ENCODE assay signal across 13 cellular contexts in the genomic region with DNA sequence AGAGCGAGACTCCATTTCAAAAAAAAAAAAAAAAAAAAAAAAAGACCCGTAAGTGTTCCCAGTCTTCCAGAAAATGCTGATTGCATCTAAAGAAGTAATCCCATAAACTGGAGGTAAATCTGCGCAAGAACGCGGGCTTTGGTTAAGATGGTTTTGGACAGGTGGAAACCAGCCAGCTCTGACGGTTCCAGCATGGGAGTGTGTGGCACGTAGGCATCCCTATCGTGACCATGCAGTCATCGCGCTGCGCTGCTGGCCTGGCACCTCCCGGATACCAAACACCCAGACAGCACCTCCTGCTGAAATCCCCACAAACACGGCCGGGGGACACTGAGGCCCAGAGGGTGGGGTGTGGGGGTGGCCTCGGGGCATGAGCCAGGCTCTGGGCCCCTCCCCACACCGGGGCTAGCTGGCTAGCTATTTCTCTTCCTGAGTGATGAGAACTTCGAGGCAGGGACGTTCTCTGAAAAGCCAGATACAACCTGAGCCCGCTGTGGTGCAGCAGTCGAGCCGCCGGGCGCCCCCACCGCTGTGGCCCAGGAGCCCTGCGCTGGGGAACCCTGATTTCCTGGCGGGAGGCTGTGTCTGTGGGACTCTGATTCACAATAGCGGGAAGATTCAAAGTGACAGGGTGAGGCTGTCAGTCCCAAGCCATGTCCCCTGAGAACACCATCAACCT. TPM values are rescaled to one million over a fixed set of nuclear protein-coding genes. Genes with fewer than 3 reads are reported as not detected.
DNase-seq lines count a peak whose midpoint lies in the region; ATAC-seq and TF ChIP-seq lines count a peak whose summit lies in the region.
"Had no signal": no experiment of that assay in that cellular context is flagged by ENCODE, and none has a peak within 500 bp of the region (broad histone marks: within the 10 kb centered on the region; RNA-seq: fewer than 3 reads in every experiment).

No MANE protein-coding gene starts in this region.

- POLR2A ChIA-PET in activated CD8-positive, alpha-beta T cell treated with anti-CD3 and anti-CD28 coated beads, Interleukin-2, amount 10 ng/mL, durations not matched to agents 7 days and 5 days (lab: Charles Lee), result interaction anchor here (0.8 kb wide), 1 partner anchor 44 kb away, joined by 3 read pairs; no protein-coding TSS in a partner anchor

- H3K9me3 ChIP-seq in neural cell (ENCODE audit: low read length), result no peaks in the 10 kb centered on the region
- H3K9me3 ChIP-seq: gastroesophageal sphincter, right lobe of liver had no signal

- H3K9me2 ChIP-seq in GM23338 (ENCODE audit: insufficient read depth) (0 out of 2 replicates have a peak, but pooled peaks cover 7% of the 10 kb centered on the region), neural cell (ENCODE audit: insufficient read depth, low read length) (no peaks in the 10 kb centered on the region)

- no peaks in the 10 kb centered on the region for H3K79me2 ChIP-seq in GM23338 (replicated peaks; ENCODE audit: insufficient read depth)
- no peaks in the 10 kb centered on the region for H3K79me2 ChIP-seq in neural cell (replicated peaks; ENCODE audit: insufficient read depth, low read length)

- H3K4me2 ChIP-seq in GM23338 (no peak overlapping the region), neural cell (ENCODE audit: low read length) (no peak overlapping the region)

- peaks cover 5% of the 10 kb centered on the region; the same call in 1 of the 3 replicates for H3K36me3 Mint-ChIP-seq in GM23338 (ENCODE audit: low read depth)
- H3K36me3 Mint-ChIP-seq in activated CD8-positive, alpha-beta T cell treated with anti-CD3 and anti-CD28 coated beads, Interleukin-2, amount 10 ng/mL, durations not matched to agents 7 days and 5 days (ENCODE audit: low read depth), result no peaks in the 10 kb centered on the region
- no peaks in the 10 kb centered on the region for H3K36me3 Mint-ChIP-seq in activated naive CD8-positive, alpha-beta T cell treated with anti-CD3 and anti-CD28 coated beads, Interleukin-2, amount 50 U/mL, for 24 hours (ENCODE audit: low read depth)

- no peak for TF ChIP-seq RAD21 in neural cell (conservative IDR thresholded peaks at IDR 0.05)

- no peaks in the 10 kb centered on the region for H3K36me3 ChIP-seq in GM23338 (ENCODE audit: insufficient read depth)
- no peaks in the 10 kb centered on the region for H3K36me3 ChIP-seq in neural cell (ENCODE audit: insufficient read depth, low read length)
- H3K36me3 ChIP-seq: gastroesophageal sphincter, right lobe of liver had no signal

- H3K27ac Mint-ChIP-seq in GM23338, result peak overlapping the region; percentile 53; the same call in 1 of the 2 replicates
- H3K27ac Mint-ChIP-seq in activated CD8-positive, alpha-beta T cell treated with anti-CD3 and anti-CD28 coated beads, Interleukin-2, amount 10 ng/mL, durations not matched to agents 7 days and 5 days, result no peak overlapping the region
- H3K27ac Mint-ChIP-seq in activated naive CD8-positive, alpha-beta T cell treated with anti-CD3 and anti-CD28 coated beads, Interleukin-2, amount 50 U/mL, for 24 hours, result no peak overlapping the region
- H3K27ac Mint-ChIP-seq: activated CD4-positive, alpha-beta memory T cell treated with anti-CD3 and anti-CD28 coated beads, Interleukin-2, amount 10 ng/mL, durations not matched to agents 7 days and 5 days; activated T-helper 17 cell treated with anti-CD3 and anti-CD28 coated beads, Interleukin-2, amount 50 U/mL, for 72 hours had no signal

- ATAC-seq in GM23338 (peak; percentile 33), GM21423 (IDR thresholded peaks at IDR 0.05; ENCODE audit: unreplicated experiment) (no peak), GM18517 (IDR thresholded peaks at IDR 0.05; ENCODE audit: unreplicated experiment) (no peak)
- peak; percentile 42 for ATAC-seq in activated CD8-positive, alpha-beta T cell treated with anti-CD3 and anti-CD28 coated beads, Interleukin-2, amount 10 ng/mL, durations not matched to agents 7 days and 5 days
- no peak for ATAC-seq in activated naive CD8-positive, alpha-beta T cell treated with anti-CD3 and anti-CD28 coated beads, Interleukin-2, amount 50 U/mL, for 24 hours
- ATAC-seq: activated T-helper 17 cell treated with anti-CD3 and anti-CD28 coated beads, Interleukin-2, amount 50 U/mL, for 72 hours; gastroesophageal sphincter had no signal

- TF ChIP-seq EP300 in neural cell (conservative IDR thresholded peaks at IDR 0.05; ENCODE audit: poor library complexity, severe bottlenecking), result no peak

- no peak overlapping the region for H3K9ac ChIP-seq in neural cell (ENCODE audit: low read length)

- DNase-seq in NCI-H1417 (lab: John Stamatoyannopoulos, UW), result peak in 2 of 3 experiments; percentile 5 to 21
- no peak for DNase-seq in NCI-H1417 treated with DMSO at 0.1 percent for 48 hours (lab: John Stamatoyannopoulos, UW)
- no peak for DNase-seq in GM23338 (ENCODE audit: low spot score)
- peak; percentile 33 for DNase-seq in activated CD8-positive, alpha-beta T cell treated with anti-CD3 and anti-CD28 coated beads, Interleukin-2, amount 10 ng/mL, durations not matched to agents 7 days and 5 days
- DNase-seq in activated naive CD8-positive, alpha-beta T cell treated with anti-CD3 and anti-CD28 coated beads, Interleukin-2, amount 50 U/mL, for 24 hours, result no peak
- DNase-seq: activated CD4-positive, alpha-beta memory T cell treated with anti-CD3 and anti-CD28 coated beads, Interleukin-2, amount 10 ng/mL, durations not matched to agents 7 days and 5 days; NCI-H1436 treated with DMSO at 0.1 percent for 48 hours; right lobe of liver had no signal

- no peak overlapping the region for H2AFZ ChIP-seq in GM23338
- no peak overlapping the region for H2AFZ ChIP-seq in neural cell (ENCODE audit: low read depth, low read length)

- peaks cover 18% of the 10 kb centered on the region for H3K4me1 ChIP-seq in GM23338 (ENCODE audit: insufficient read depth)

- H3K27ac ChIP-seq in GM23338 (ENCODE audit: low read depth) (0 out of 2 replicates have a peak overlapping the region, but pooled peaks have one; percentile 26), neural cell (ENCODE audit: low read length) (no peak overlapping the region)
- H3K27ac ChIP-seq: gastroesophageal sphincter, right lobe of liver had no signal

- H3F3A ChIP-seq in GM23338 (replicated peaks; ENCODE audit: low read depth) (peaks cover 28% of the 10 kb centered on the region), neural cell (ENCODE audit: insufficient read depth, low read length, poor library complexity, severe bottlenecking) (no peaks in the 10 kb centered on the region)

- H4K20me1 ChIP-seq in GM23338 (replicated peaks; ENCODE audit: insufficient read depth) (no peaks in the 10 kb centered on the region), neural cell (ENCODE audit: insufficient read depth) (no peaks in the 10 kb centered on the region)

- H3K9me3 Mint-ChIP-seq in GM23338, result no peaks in the 10 kb centered on the region
- no peaks in the 10 kb centered on the region for H3K9me3 Mint-ChIP-seq in activated CD8-positive, alpha-beta T cell treated with anti-CD3 and anti-CD28 coated beads, Interleukin-2, amount 10 ng/mL, durations not matched to agents 7 days and 5 days (ENCODE audit: insufficient read depth)
- no peaks in the 10 kb centered on the region for H3K9me3 Mint-ChIP-seq in activated naive CD8-positive, alpha-beta T cell treated with anti-CD3 and anti-CD28 coated beads, Interleukin-2, amount 50 U/mL, for 24 hours
- H3K9me3 Mint-ChIP-seq: activated CD4-positive, alpha-beta memory T cell treated with anti-CD3 and anti-CD28 coated beads, Interleukin-2, amount 10 ng/mL, durations not matched to agents 7 days and 5 days; activated T-helper 17 cell treated with anti-CD3 and anti-CD28 coated beads, Interleukin-2, amount 50 U/mL, for 72 hours had no signal

- peaks cover 25% of the 10 kb centered on the region for H3K4me1 Mint-ChIP-seq in GM23338
- peaks cover 9% of the 10 kb centered on the region for H3K4me1 Mint-ChIP-seq in activated CD8-positive, alpha-beta T cell treated with anti-CD3 and anti-CD28 coated beads, Interleukin-2, amount 10 ng/mL, durations not matched to agents 7 days and 5 days (ENCODE audit: low read depth)
- H3K4me1 Mint-ChIP-seq in activated naive CD8-positive, alpha-beta T cell treated with anti-CD3 and anti-CD28 coated beads, Interleukin-2, amount 50 U/mL, for 24 hours, result peaks cover 6% of the 10 kb centered on the region

- no peak overlapping the region for H3K4me3 ChIP-seq in GM23338
- no peak overlapping the region for H3K4me3 ChIP-seq in neural cell (ENCODE audit: low read length)
- H3K4me3 ChIP-seq: gastroesophageal sphincter, right lobe of liver had no signal

- H3K27me3 Mint-ChIP-seq in GM23338 (ENCODE audit: insufficient read depth, low read depth, poor library complexity), result peaks cover 24% of the 10 kb centered on the region
- no peaks in the 10 kb centered on the region for H3K27me3 Mint-ChIP-seq in activated CD8-positive, alpha-beta T cell treated with anti-CD3 and anti-CD28 coated beads, Interleukin-2, amount 10 ng/mL, durations not matched to agents 7 days and 5 days (ENCODE audit: low read depth)
- peaks cover 3% of the 10 kb centered on the region for H3K27me3 Mint-ChIP-seq in activated naive CD8-positive, alpha-beta T cell treated with anti-CD3 and anti-CD28 coated beads, Interleukin-2, amount 50 U/mL, for 24 hours
- H3K27me3 Mint-ChIP-seq: activated CD4-positive, alpha-beta memory T cell treated with anti-CD3 and anti-CD28 coated beads, Interleukin-2, amount 10 ng/mL, durations not matched to agents 7 days and 5 days; activated T-helper 17 cell treated with anti-CD3 and anti-CD28 coated beads, Interleukin-2, amount 50 U/mL, for 72 hours had no signal

- H3K4me3 Mint-ChIP-seq in GM23338, result no peak overlapping the region
- H3K4me3 Mint-ChIP-seq in activated CD8-positive, alpha-beta T cell treated with anti-CD3 and anti-CD28 coated beads, Interleukin-2, amount 10 ng/mL, durations not matched to agents 7 days and 5 days, result no peak overlapping the region
- H3K4me3 Mint-ChIP-seq in activated naive CD8-positive, alpha-beta T cell treated with anti-CD3 and anti-CD28 coated beads, Interleukin-2, amount 50 U/mL, for 24 hours, result no peak overlapping the region
- H3K4me3 Mint-ChIP-seq: activated CD4-positive, alpha-beta memory T cell treated with anti-CD3 and anti-CD28 coated beads, Interleukin-2, amount 10 ng/mL, durations not matched to agents 7 days and 5 days; activated T-helper 17 cell treated with anti-CD3 and anti-CD28 coated beads, Interleukin-2, amount 50 U/mL, for 72 hours had no signal

- TF ChIP-seq CTCF in GM23338 (conservative IDR thresholded peaks at IDR 0.05; ENCODE audit: low read depth in 2 of 2), result no peak
- no peak for TF ChIP-seq CTCF in neural cell (IDR thresholded peaks at IDR 0.05; ENCODE audit: poor library complexity, severe bottlenecking)

- H3K27me3 ChIP-seq in GM23338 (ENCODE audit: insufficient read depth) (no peaks in the 10 kb centered on the region), neural cell (ENCODE audit: insufficient read depth, low read depth, low read length) (no peaks in the 10 kb centered on the region)
- H3K27me3 ChIP-seq: gastroesophageal sphincter, right lobe of liver had no signal

- CTCF ChIA-PET in activated CD8-positive, alpha-beta T cell treated with anti-CD3 and anti-CD28 coated beads, Interleukin-2, amount 10 ng/mL, durations not matched to agents 7 days and 5 days (lab: Charles Lee), result no interaction called here

RNA-seq across cellular contexts. Expression of a gene that starts 32.2 kb away (rescaled TPM):
- total RNA-seq in GM23338 (2014; rRNA removed; shearing (Covaris generic)), result 78.7 and 97.2 TPM in 2 replicates
- polyA plus RNA-seq in GM23338 (2016; fragmentation: Nextera tagmentation; extraction: Ambion mirVana) (9.9 and 10.3 TPM in 2 replicates), neural cell (0.15 and 0.32 TPM in 2 replicates)
- 10 to 100 TPM; 86.6 to 94.1 TPM for total RNA-seq in activated CD8-positive, alpha-beta T cell treated with anti-CD3 and anti-CD28 coated beads, Interleukin-2, amount 10 ng/mL, durations not matched to agents 7 days and 5 days
- polyA minus RNA-seq in neural cell, result 1.9 and 2.9 TPM in 2 replicates

Comparison
In these comparisons a context has a peak if more than half of its experiments do, and no peak if none do; other contexts are left out.
1. DNase-seq: peak in NCI-H1417 (2 of 3) and activated CD8-positive, alpha-beta T cell treated with anti-CD3 and anti-CD28 coated beads, Interleukin-2, amount 10 ng/mL, durations not matched to agents 7 days and 5 days (single experiment); none in NCI-H1417 treated with DMSO at 0.1 percent for 48 hours (single experiment), GM23338 (single experiment) and activated naive CD8-positive, alpha-beta T cell treated with anti-CD3 and anti-CD28 coated beads, Interleukin-2, amount 50 U/mL, for 24 hours (single experiment).
2. ATAC-seq: peak in GM23338 (single experiment) and activated CD8-positive, alpha-beta T cell treated with anti-CD3 and anti-CD28 coated beads, Interleukin-2, amount 10 ng/mL, durations not matched to agents 7 days and 5 days (single experiment); none in GM21423 (single experiment), GM18517 (single experiment) and activated naive CD8-positive, alpha-beta T cell treated with anti-CD3 and anti-CD28 coated beads, Interleukin-2, amount 50 U/mL, for 24 hours (single experiment).